ENCODE assay signal across 28 cellular contexts in the genomic region with DNA sequence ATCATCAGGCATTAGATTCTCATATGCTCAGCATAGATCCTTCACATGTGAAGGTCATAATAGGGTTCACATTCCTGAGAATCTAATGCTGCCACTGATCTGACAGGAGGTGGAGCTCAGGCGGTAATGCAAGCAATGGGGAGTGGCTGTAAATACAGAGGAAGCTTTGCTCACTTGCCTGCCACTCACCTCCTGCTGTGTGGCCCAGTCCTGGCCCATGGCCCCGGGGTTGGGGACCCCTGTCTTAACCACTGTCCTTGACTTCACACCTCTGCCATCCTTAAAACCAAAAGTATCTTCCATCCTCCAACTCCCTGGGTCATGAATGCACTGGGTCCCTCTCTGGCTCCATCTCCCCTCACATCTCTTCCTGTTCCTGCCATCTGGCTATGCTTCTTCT.
"Had no signal": no experiment of that assay in that cellular context is flagged by ENCODE, and none has a peak within 500 bp of the region (broad histone marks: within the 10 kb centered on the region; RNA-seq: fewer than 3 reads in every experiment).

No MANE protein-coding gene starts in this region.

- H3K4me1 ChIP-seq: colonic mucosa, esophagus squamous epithelium, gastroesophageal sphincter, heart right ventricle had no signal

- DNase-seq: activated CD4-positive, alpha-beta T cell treated with anti-CD3 and anti-CD28 coated beads for 48 hours; activated CD4-positive, alpha-beta T cell treated with anti-CD3 and anti-CD28 coated beads, Interleukin-2, amount 50 U/mL, for 1 hour; activated CD4-positive, alpha-beta T cell treated with anti-CD3 and anti-CD28 coated beads, Interleukin-2, amount 50 U/mL, for 48 hours; activated CD8-positive, alpha-beta memory T cell treated with anti-CD3 and anti-CD28 coated beads for 24 hours; activated CD8-positive, alpha-beta memory T cell treated with anti-CD3 and anti-CD28 coated beads, Interleukin-2, amount 50 U/mL, for 4 hours; activated CD8-positive, alpha-beta T cell treated with anti-CD3 and anti-CD28 coated beads for 36 hours; activated gamma-delta T cell; activated naive CD4-positive, alpha-beta T cell; activated naive CD4-positive, alpha-beta T cell treated with anti-CD3 and anti-CD28 coated beads, Interleukin-2, amount 10 ng/mL, durations not matched to agents 7 days and 5 days; activated naive CD8-positive, alpha-beta T cell treated with anti-CD3 and anti-CD28 coated beads, Interleukin-2, amount 10 ng/mL, durations not matched to agents 7 days and 5 days; activated T-cell treated with anti-CD3 and anti-CD28 coated beads for 4 hours; activated T-cell treated with anti-CD3 and anti-CD28 coated beads, Interleukin-2, amount 50 U/mL, for 24 hours; activated T-cell treated with anti-CD3 and anti-CD28 coated beads, Interleukin-2, amount 50 U/mL, for 72 hours; anterior cingulate cortex; brain microvascular endothelial cell; caudate nucleus; colonic mucosa; effector memory CD4-positive, alpha-beta T cell; esophagus squamous epithelium; foreskin melanocyte; heart right ventricle; T-helper 2 cell had no signal

- ATAC-seq: activated CD8-positive, alpha-beta T cell treated with anti-CD3 and anti-CD28 coated beads for 36 hours; activated naive CD4-positive, alpha-beta T cell treated with anti-CD3 and anti-CD28 coated beads, Interleukin-2, amount 50 U/mL, for 72 hours; activated T-cell treated with anti-CD3 and anti-CD28 coated beads, Interleukin-2, amount 50 U/mL, for 72 hours; gastroesophageal sphincter; heart right ventricle; WTC11 had no signal

- H3K27me3 ChIP-seq: brain microvascular endothelial cell, colonic mucosa had no signal

- H3K36me3 ChIP-seq: brain microvascular endothelial cell, colonic mucosa, esophagus squamous epithelium, gastroesophageal sphincter, heart right ventricle had no signal

- H3K4me3 ChIP-seq: colonic mucosa, dorsolateral prefrontal cortex, esophagus squamous epithelium, gastroesophageal sphincter, heart right ventricle had no signal

- H3K9me3 ChIP-seq: colonic mucosa, esophagus squamous epithelium, gastroesophageal sphincter, heart right ventricle had no signal

- H3K27ac ChIP-seq: brain microvascular endothelial cell, colonic mucosa, dorsolateral prefrontal cortex, epithelial cell of prostate, esophagus squamous epithelium, gastroesophageal sphincter, heart right ventricle, VCaP had no signal
